In the genomic region with DNA sequence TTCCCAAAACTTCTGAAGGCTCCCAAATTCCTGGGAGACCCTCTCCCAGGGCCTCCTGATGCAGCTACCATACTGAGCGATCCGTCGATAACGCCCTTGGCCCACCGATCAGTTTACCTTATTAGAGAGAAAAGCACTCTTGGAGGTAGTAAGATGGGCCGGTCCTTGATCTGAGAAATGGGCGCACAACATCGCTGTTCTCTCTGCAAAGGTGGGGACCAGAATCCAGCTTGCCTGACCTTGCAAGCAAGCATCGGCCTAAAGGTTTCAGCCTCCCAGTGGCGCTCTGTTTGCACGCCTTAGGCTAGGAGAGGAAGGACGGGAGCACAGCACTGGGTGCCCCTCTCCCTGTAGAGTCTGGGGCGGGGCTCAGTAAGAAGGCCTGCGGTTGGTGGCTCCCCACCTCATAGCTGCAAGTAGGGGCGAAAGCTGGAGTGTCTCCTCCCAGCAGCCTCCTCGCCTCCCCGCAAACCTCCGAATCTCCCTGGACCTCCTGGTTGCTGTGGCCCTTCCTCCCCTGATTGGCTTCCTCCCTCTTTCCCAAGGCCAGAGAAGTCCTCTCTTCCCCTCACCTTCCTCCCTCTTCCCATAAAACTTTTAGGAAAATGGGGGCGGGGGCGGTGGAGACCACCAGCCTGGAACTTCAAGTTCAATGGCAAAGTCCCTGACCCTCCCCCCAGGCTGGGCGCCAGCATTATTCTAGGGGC, we compare ENCODE assay signal across 11 cellular contexts. TPM values are rescaled to one million over a fixed set of nuclear protein-coding genes. Genes with fewer than 3 reads are reported as not detected.
DNase-seq lines count a peak whose midpoint lies in the region; ATAC-seq and TF ChIP-seq lines count a peak whose summit lies in the region.
"Had no signal": no experiment of that assay in that cellular context is flagged by ENCODE, and none has a peak within 500 bp of the region (broad histone marks: within the 10 kb centered on the region; RNA-seq: fewer than 3 reads in every experiment).

PRAC1 (minus strand) TSS at position 318 of the 707 bp plus-strand sequence; CDS start at position 192, 126 bp downstream.

- CTCF ChIA-PET in CD4-positive, alpha-beta memory T cell (lab: Charles Lee; ENCODE audit: partially characterized antibody) = interaction anchor here (1.3 to 2.3 kb wide), 3 partner anchors 23 to 81 kb away, joined by 6 to 8 read pairs (median 8); no protein-coding TSS in a partner anchor

- peaks cover 0 to 2% of the 10 kb centered on the region in 2 donors for H3K36me3 Mint-ChIP-seq in CD4-positive, alpha-beta memory T cell
- H3K36me3 Mint-ChIP-seq in dendritic cell treated with granulocyte-macrophage colony-stimulating factor and Interleukin-4, amounts not matched to agents 40 ng/mL and 50 ng/mL, for 4 days (ENCODE audit: low read depth) = no peaks in the 10 kb centered on the region
- no peaks in the 10 kb centered on the region for H3K36me3 Mint-ChIP-seq in natural killer cell treated with Interleukin-12 subunit alpha and Interleukin-12 subunit beta and Interleukin-15 and Interleukin-18, amount 100 ng/mL, for 72 hours

- H3K27me3 Mint-ChIP-seq in CD4-positive, alpha-beta memory T cell = peaks cover 82 to 85% of the 10 kb centered on the region in 2 donors
- H3K27me3 Mint-ChIP-seq in dendritic cell treated with granulocyte-macrophage colony-stimulating factor and Interleukin-4, amounts not matched to agents 40 ng/mL and 50 ng/mL, for 4 days = peaks cover 94% of the 10 kb centered on the region
- peaks cover 53 to 70% of the 10 kb centered on the region in 2 donors for H3K27me3 Mint-ChIP-seq in natural killer cell treated with Interleukin-12 subunit alpha and Interleukin-12 subunit beta and Interleukin-15 and Interleukin-18, amount 100 ng/mL, for 72 hours

- no peaks in the 10 kb centered on the region for H3K36me3 ChIP-seq in CD4-positive, alpha-beta memory T cell (ENCODE audit: insufficient read depth, low read length)
- H3K36me3 ChIP-seq in HUES64 (ENCODE audit: insufficient read depth, low read length) (no peaks in the 10 kb centered on the region), BE2C (no peaks in the 10 kb centered on the region)
- H3K36me3 ChIP-seq: neutrophil had no signal

- peaks cover 0 to 47% (median 6%) of the 10 kb centered on the region in 8 donors for H3K9me3 Mint-ChIP-seq in CD4-positive, alpha-beta memory T cell
- no peaks in the 10 kb centered on the region for H3K9me3 Mint-ChIP-seq in dendritic cell treated with granulocyte-macrophage colony-stimulating factor and Interleukin-4, amounts not matched to agents 40 ng/mL and 50 ng/mL, for 4 days
- H3K9me3 Mint-ChIP-seq in natural killer cell treated with Interleukin-12 subunit alpha and Interleukin-12 subunit beta and Interleukin-15 and Interleukin-18, amount 100 ng/mL, for 72 hours = no peaks in the 10 kb centered on the region

- POLR2A ChIA-PET in CD4-positive, alpha-beta memory T cell (lab: Charles Lee; ENCODE audit: partially characterized antibody) = interaction anchor here (1.1 to 1.8 kb wide), 2 partner anchors 21 to 156 kb away, joined by 3 to 6 read pairs; no protein-coding TSS in a partner anchor

- H3K27ac Mint-ChIP-seq in CD4-positive, alpha-beta memory T cell = peak within 1 kb of the TSS in 1 of 7 donors; percentile 85
- H3K27ac Mint-ChIP-seq in dendritic cell treated with granulocyte-macrophage colony-stimulating factor and Interleukin-4, amounts not matched to agents 40 ng/mL and 50 ng/mL, for 4 days = no peak within 1 kb of the TSS
- H3K27ac Mint-ChIP-seq in natural killer cell treated with Interleukin-12 subunit alpha and Interleukin-12 subunit beta and Interleukin-15 and Interleukin-18, amount 100 ng/mL, for 72 hours = no peak within 1 kb of the TSS

- no peak for TF ChIP-seq CTCF in BE2C (IDR thresholded peaks at IDR 0.05; ENCODE audit: low read depth, low read length)

- H3K4me1 ChIP-seq in CD4-positive, alpha-beta memory T cell (ENCODE audit: insufficient read depth, low read length) = peaks cover 36% of the 10 kb centered on the region
- H3K4me1 ChIP-seq in HUES64 (ENCODE audit: insufficient read depth, low read length) (peaks cover 27% of the 10 kb centered on the region), BE2C (no peaks in the 10 kb centered on the region)

- H3K27me3 ChIP-seq in CD4-positive, alpha-beta memory T cell (ENCODE audit: insufficient read depth, low read length) = peaks cover 96% of the 10 kb centered on the region
- peaks cover 100% of the 10 kb centered on the region for H3K27me3 ChIP-seq in HUES64 (ENCODE audit: insufficient read depth, low read length)
- H3K27me3 ChIP-seq in BE2C = peaks cover 98% of the 10 kb centered on the region

- H3K9ac ChIP-seq in HUES64 (ENCODE audit: low read depth, low read length) = no peak within 1 kb of the TSS

- H3K4me3 ChIP-seq in CD4-positive, alpha-beta memory T cell (ENCODE audit: low read length in 2 of 2) = no peak within 1 kb of the TSS
- peak within 1 kb of the TSS; percentile 32; the same call in 1 of the 2 replicates for H3K4me3 ChIP-seq in HUES64 (ENCODE audit: low read length)
- H3K4me3 ChIP-seq in BE2C (ENCODE audit: low read depth, low read length) = no peak within 1 kb of the TSS

- no peak for DNase-seq in CD4-positive, alpha-beta memory T cell
- DNase-seq in natural killer cell treated with Interleukin-12 subunit alpha and Interleukin-12 subunit beta and Interleukin-15 and Interleukin-18, amount 100 ng/mL, for 72 hours (ENCODE audit: low spot score) = no peak
- DNase-seq in DMS153 (lab: John Stamatoyannopoulos, UW) (no peak), BE2C (no peak)
- DNase-seq: activated gamma-delta T cell, NCI-H1694 treated with DMSO at 0.1 percent for 48 hours had no signal

- H3K4me3 Mint-ChIP-seq in CD4-positive, alpha-beta memory T cell = peak within 1 kb of the TSS in 6 of 8 donors; percentile 36 to 84 (median 79)
- H3K4me3 Mint-ChIP-seq in dendritic cell treated with granulocyte-macrophage colony-stimulating factor and Interleukin-4, amounts not matched to agents 40 ng/mL and 50 ng/mL, for 4 days = peak within 1 kb of the TSS; percentile 63
- peak within 1 kb of the TSS; percentile 83 for H3K4me3 Mint-ChIP-seq in natural killer cell treated with Interleukin-12 subunit alpha and Interleukin-12 subunit beta and Interleukin-15 and Interleukin-18, amount 100 ng/mL, for 72 hours

- no peaks in the 10 kb centered on the region for H3K9me3 ChIP-seq in CD4-positive, alpha-beta memory T cell (ENCODE audit: control insufficient read depth in 1 of 2, low read length in 2 of 2)
- no peaks in the 10 kb centered on the region for H3K9me3 ChIP-seq in HUES64 (ENCODE audit: insufficient read depth, low read depth, low read length)
- no peaks in the 10 kb centered on the region for H3K9me3 ChIP-seq in BE2C
- H3K9me3 ChIP-seq: neutrophil had no signal

- ATAC-seq in natural killer cell treated with Interleukin-12 subunit alpha and Interleukin-12 subunit beta and Interleukin-15 and Interleukin-18, amount 100 ng/mL, for 72 hours = no peak
- ATAC-seq in esophagus mucosa = no peak

- WGBS in HUES64 = 17% methylated on average over 21 of the region's 21 CpGs

- no peak within 1 kb of the TSS for H3K27ac ChIP-seq in CD4-positive, alpha-beta memory T cell (ENCODE audit: low read depth, low read length)
- H3K27ac ChIP-seq in HUES64 (ENCODE audit: low read depth, low read length) = no peak within 1 kb of the TSS
- H3K27ac ChIP-seq: neutrophil had no signal

- H3K4me1 Mint-ChIP-seq in CD4-positive, alpha-beta memory T cell = peaks cover 20 to 84% (median 38%) of the 10 kb centered on the region in 4 donors
- H3K4me1 Mint-ChIP-seq in dendritic cell treated with granulocyte-macrophage colony-stimulating factor and Interleukin-4, amounts not matched to agents 40 ng/mL and 50 ng/mL, for 4 days (ENCODE audit: low read depth) = peaks cover 53% of the 10 kb centered on the region
- H3K4me1 Mint-ChIP-seq in natural killer cell treated with Interleukin-12 subunit alpha and Interleukin-12 subunit beta and Interleukin-15 and Interleukin-18, amount 100 ng/mL, for 72 hours (ENCODE audit: low read depth in 2 of 2) = peaks cover 20 to 38% of the 10 kb centered on the region in 2 donors

- intact Hi-C loops in CD4-positive, alpha-beta memory T cell (cut with micrococcal nuclease) = no loop called here
- intact Hi-C loops in dendritic cell treated with granulocyte-macrophage colony-stimulating factor and Interleukin-4, amounts not matched to agents 40 ng/mL and 50 ng/mL, for 4 days (cut with micrococcal nuclease) = no loop called here

RNA-seq across cellular contexts. Expression of gene PRAC1, which starts in this region (rescaled TPM):
- total RNA-seq in CD4-positive, alpha-beta memory T cell = not detected
- polyA plus RNA-seq in CD4-positive, alpha-beta memory T cell = not detected
- polyA plus RNA-seq in HUES64 (2013, experiment 1 of 2) = not detected
- polyA plus RNA-seq in HUES64 (2013, experiment 2 of 2) = not detected
- not detected for total RNA-seq in natural killer cell treated with Interleukin-12 subunit alpha and Interleukin-12 subunit beta and Interleukin-15 and Interleukin-18, amount 100 ng/mL, for 72 hours
- total RNA-seq in esophagus mucosa = not detected
- not detected for polyA plus RNA-seq in BE2C (2012; ENCODE audit: insufficient read depth, insufficient read length, low read depth)
- total RNA-seq: HT-29 had no signal
